In the genomic region with DNA sequence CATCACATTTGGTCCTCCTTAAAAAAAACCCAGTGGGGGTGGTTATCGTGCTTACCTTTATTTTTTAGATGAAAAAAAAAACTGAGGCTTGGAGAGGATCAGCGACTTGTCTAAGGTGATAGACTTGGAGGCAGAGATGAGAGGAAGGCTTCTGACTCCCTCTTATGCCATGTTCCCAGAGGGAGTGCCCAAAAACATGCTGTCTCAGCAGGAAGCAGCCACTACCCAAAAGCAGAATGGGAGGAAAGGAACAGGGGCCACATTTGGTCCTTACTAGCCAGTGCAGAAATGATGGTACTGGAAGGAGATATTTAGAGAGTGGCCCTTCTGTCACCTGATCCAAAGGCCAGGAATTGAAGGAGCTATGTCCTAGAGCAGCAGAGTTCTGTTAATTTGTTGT, we compare ENCODE assay signal across 21 cellular contexts.
DNase-seq lines count a peak whose midpoint lies in the region; ATAC-seq and TF ChIP-seq lines count a peak whose summit lies in the region.
"Had no signal": no experiment of that assay in that cellular context is flagged by ENCODE, and none has a peak within 500 bp of the region (broad histone marks: within the 10 kb centered on the region; RNA-seq: fewer than 3 reads in every experiment).

No MANE protein-coding gene starts in this region.

- H3K4me3 ChIP-seq in lower leg skin (ENCODE audit: low read depth, poor library complexity, severe bottlenecking) (no peak overlapping the region), right atrium auricular region (no peak overlapping the region), left ventricle myocardium inferior (no peak overlapping the region)
- H3K4me3 ChIP-seq: dorsolateral prefrontal cortex, mucosa of descending colon, upper lobe of right lung had no signal

- H3K9me3 ChIP-seq in KOPT-K1 (ENCODE audit: insufficient read depth, low read length, poor library complexity, severe bottlenecking), result no peaks in the 10 kb centered on the region
- no peaks in the 10 kb centered on the region for H3K9me3 ChIP-seq in right atrium auricular region
- H3K9me3 ChIP-seq in left ventricle myocardium inferior (replicated peaks), result no peaks in the 10 kb centered on the region
- H3K9me3 ChIP-seq: Caco-2, mucosa of descending colon, upper lobe of right lung had no signal

- TF ChIP-seq CTCF in lower leg skin (IDR thresholded peaks at IDR 0.05) (no peak), right atrium auricular region (IDR thresholded peaks at IDR 0.05) (no peak), left ventricle myocardium inferior (IDR thresholded peaks at IDR 0.05; ENCODE audit: borderline replicate concordance) (no peak)

- H3K27me3 Mint-ChIP-seq in activated T-cell treated with anti-CD3 and anti-CD28 coated beads, Interleukin-2, amount 50 U/mL, for 72 hours (ENCODE audit: low read depth), result no peaks in the 10 kb centered on the region
- H3K27me3 Mint-ChIP-seq in activated naive CD8-positive, alpha-beta T cell treated with anti-CD3 and anti-CD28 coated beads, Interleukin-2, amount 50 U/mL, for 24 hours, result no peaks in the 10 kb centered on the region
- no peaks in the 10 kb centered on the region for H3K27me3 Mint-ChIP-seq in stimulated activated memory B cell treated with anti-CD40 and anti-IgM and Interleukin-4, amounts not matched to agents 10 μg/mL and 1 μg/mL and 100 μg/mL, for 72 hours

- peak overlapping the region; percentile 77 for H3K27ac ChIP-seq in KOPT-K1 (ENCODE audit: low read depth, low read length, poor library complexity, severe bottlenecking)
- H3K27ac ChIP-seq in right atrium auricular region, result no peak overlapping the region
- no peak overlapping the region for H3K27ac ChIP-seq in left ventricle myocardium inferior (replicated peaks)
- H3K27ac ChIP-seq: dorsolateral prefrontal cortex, upper lobe of right lung, WERI-Rb-1 had no signal

- H3K27me3 ChIP-seq in right atrium auricular region, result no peaks in the 10 kb centered on the region
- H3K27me3 ChIP-seq in left ventricle myocardium inferior (ENCODE audit: low read depth), result no peaks in the 10 kb centered on the region
- H3K27me3 ChIP-seq: dorsolateral prefrontal cortex, upper lobe of right lung had no signal

- peaks cover 48% of the 10 kb centered on the region for H3K4me1 Mint-ChIP-seq in activated T-cell treated with anti-CD3 and anti-CD28 coated beads, Interleukin-2, amount 50 U/mL, for 72 hours (ENCODE audit: low read depth)
- H3K4me1 Mint-ChIP-seq in activated naive CD8-positive, alpha-beta T cell treated with anti-CD3 and anti-CD28 coated beads, Interleukin-2, amount 50 U/mL, for 24 hours, result peaks cover 60% of the 10 kb centered on the region
- peaks cover 41% of the 10 kb centered on the region for H3K4me1 Mint-ChIP-seq in stimulated activated memory B cell treated with anti-CD40 and anti-IgM and Interleukin-4, amounts not matched to agents 10 μg/mL and 1 μg/mL and 100 μg/mL, for 72 hours

- no peaks in the 10 kb centered on the region for H3K36me3 Mint-ChIP-seq in activated T-cell treated with anti-CD3 and anti-CD28 coated beads, Interleukin-2, amount 50 U/mL, for 72 hours (ENCODE audit: insufficient read depth in 2 of 2)
- H3K36me3 Mint-ChIP-seq in activated naive CD8-positive, alpha-beta T cell treated with anti-CD3 and anti-CD28 coated beads, Interleukin-2, amount 50 U/mL, for 24 hours (ENCODE audit: low read depth), result peaks cover 1% of the 10 kb centered on the region
- no peaks in the 10 kb centered on the region for H3K36me3 Mint-ChIP-seq in stimulated activated memory B cell treated with anti-CD40 and anti-IgM and Interleukin-4, amounts not matched to agents 10 μg/mL and 1 μg/mL and 100 μg/mL, for 72 hours

- H3K4me3 Mint-ChIP-seq in activated T-cell treated with anti-CD3 and anti-CD28 coated beads, Interleukin-2, amount 50 U/mL, for 72 hours, result peak overlapping the region; percentile 66 to 74
- H3K4me3 Mint-ChIP-seq in activated naive CD8-positive, alpha-beta T cell treated with anti-CD3 and anti-CD28 coated beads, Interleukin-2, amount 50 U/mL, for 24 hours, result peak overlapping the region; percentile 51
- H3K4me3 Mint-ChIP-seq in stimulated activated memory B cell treated with anti-CD40 and anti-IgM and Interleukin-4, amounts not matched to agents 10 μg/mL and 1 μg/mL and 100 μg/mL, for 72 hours, result peak overlapping the region; percentile 35
- H3K4me3 Mint-ChIP-seq: H9 had no signal

- H3K27ac Mint-ChIP-seq in activated T-cell treated with anti-CD3 and anti-CD28 coated beads, Interleukin-2, amount 50 U/mL, for 72 hours, result peak overlapping the region; percentile 77
- peak overlapping the region; percentile 78 for H3K27ac Mint-ChIP-seq in activated naive CD8-positive, alpha-beta T cell treated with anti-CD3 and anti-CD28 coated beads, Interleukin-2, amount 50 U/mL, for 24 hours
- H3K27ac Mint-ChIP-seq in stimulated activated memory B cell treated with anti-CD40 and anti-IgM and Interleukin-4, amounts not matched to agents 10 μg/mL and 1 μg/mL and 100 μg/mL, for 72 hours, result peak overlapping the region; percentile 75
- H3K27ac Mint-ChIP-seq: H9 had no signal

- 83 to 90% methylated on average over 2 of the region's 2 CpGs for WGBS in lower leg skin, 2 donors

- intact Hi-C loops in lower leg skin (cut with DNase I; ENCODE audit: low total_unique reads) (no loop called here), left ventricle myocardium inferior (cut with micrococcal nuclease) (no loop called here)

- no peak for TF ChIP-seq POLR2A in lower leg skin (IDR thresholded peaks at IDR 0.05)

- H3K4me1 ChIP-seq in right atrium auricular region, result peaks cover 0 to 8% of the 10 kb centered on the region in 2 donors
- peaks cover 13% of the 10 kb centered on the region for H3K4me1 ChIP-seq in left ventricle myocardium inferior
- H3K4me1 ChIP-seq: Caco-2 had no signal

- H3K36me3 ChIP-seq in KOPT-K1 (ENCODE audit: insufficient read depth, low read length) (no peaks in the 10 kb centered on the region), right atrium auricular region (no peaks in the 10 kb centered on the region), left ventricle myocardium inferior (no peaks in the 10 kb centered on the region)
- H3K36me3 ChIP-seq: upper lobe of right lung, WERI-Rb-1 had no signal

- no peak for ATAC-seq in activated T-cell treated with anti-CD3 and anti-CD28 coated beads, Interleukin-2, amount 50 U/mL, for 72 hours (replicated peaks in 1 of 2)
- ATAC-seq in activated naive CD8-positive, alpha-beta T cell treated with anti-CD3 and anti-CD28 coated beads, Interleukin-2, amount 50 U/mL, for 24 hours, result no peak
- no peak for ATAC-seq in stimulated activated memory B cell treated with anti-CD40 and anti-IgM and Interleukin-4, amounts not matched to agents 10 μg/mL and 1 μg/mL and 100 μg/mL, for 72 hours
- ATAC-seq: left colon, right cardiac atrium had no signal

- H3K9me3 Mint-ChIP-seq in activated T-cell treated with anti-CD3 and anti-CD28 coated beads, Interleukin-2, amount 50 U/mL, for 72 hours, result no peaks in the 10 kb centered on the region
- H3K9me3 Mint-ChIP-seq in activated naive CD8-positive, alpha-beta T cell treated with anti-CD3 and anti-CD28 coated beads, Interleukin-2, amount 50 U/mL, for 24 hours, result no peaks in the 10 kb centered on the region
- no peaks in the 10 kb centered on the region for H3K9me3 Mint-ChIP-seq in stimulated activated memory B cell treated with anti-CD40 and anti-IgM and Interleukin-4, amounts not matched to agents 10 μg/mL and 1 μg/mL and 100 μg/mL, for 72 hours
- H3K9me3 Mint-ChIP-seq: H9 had no signal

- no peak for DNase-seq in activated T-cell treated with anti-CD3 and anti-CD28 coated beads, Interleukin-2, amount 50 U/mL, for 72 hours
- no peak for DNase-seq in activated T-cell treated with anti-CD3 and anti-CD28 coated beads, Interleukin-2, amount 50 U/mL, for 48 hours
- no peak for DNase-seq in activated naive CD8-positive, alpha-beta T cell treated with anti-CD3 and anti-CD28 coated beads, Interleukin-2, amount 50 U/mL, for 24 hours
- DNase-seq in lower leg skin (ENCODE audit: low spot score in 2 of 2) (no peak), right atrium auricular region (ENCODE audit: low spot score) (no peak), left ventricle myocardium inferior (no peak)
- DNase-seq: Caco-2, dorsolateral prefrontal cortex, H9, left colon, mucosa of descending colon, NCI-H1048, NCI-H2081, NCI-H524, nucleus accumbens, right cardiac atrium, SW 1271, upper lobe of right lung, WERI-Rb-1 had no signal
